In the genomic region with DNA sequence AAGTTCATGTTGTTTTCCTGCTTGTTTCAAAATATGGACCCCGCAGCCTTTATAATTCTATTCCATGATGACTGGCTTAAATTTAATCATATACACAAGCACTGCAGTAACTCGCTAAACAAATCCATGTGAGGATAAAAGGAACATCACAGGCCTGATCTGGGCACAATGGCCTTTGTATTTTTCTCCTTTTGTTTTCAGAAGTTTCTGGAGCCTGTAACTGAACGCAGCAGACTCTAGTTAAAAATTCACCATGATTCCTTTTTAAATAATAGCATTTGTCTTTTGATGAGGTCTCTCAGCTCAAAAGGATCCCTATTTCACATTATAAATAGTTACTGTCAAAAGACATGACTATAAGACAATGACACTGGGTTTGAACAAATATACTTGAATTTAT, we compare ENCODE assay signal across 18 cellular contexts.
"Had no signal": no experiment of that assay in that cellular context is flagged by ENCODE, and none has a peak within 500 bp of the region (broad histone marks: within the 10 kb centered on the region; RNA-seq: fewer than 3 reads in every experiment).

No MANE protein-coding gene starts in this region.

- DNase-seq: activated CD4-positive, alpha-beta T cell treated with anti-CD3 and anti-CD28 coated beads, Interleukin-2, amount 50 U/mL, for 4 hours; activated T-cell treated with anti-CD3 and anti-CD28 coated beads, Interleukin-2, amount 50 U/mL, for 1 hour; brain microvascular endothelial cell; cerebellar nuclear complex; esophagus squamous epithelium; foreskin keratinocyte; heart left ventricle; kidney; left ventricle myocardium superior; right lobe of liver; spleen; stimulated activated CD4-positive, alpha-beta T cell treated with anti-CD3 and anti-CD28 coated beads, Interleukin-1b, Interleukin-23, amount 100 ng/mL, for 48 hours; stimulated activated naive CD4-positive, alpha-beta T cell; upper lobe of left lung had no signal

- H3K27me3 Mint-ChIP-seq: progenitor cell of endocrine pancreas had no signal

- H3K27ac Mint-ChIP-seq: activated naive CD4-positive, alpha-beta T cell treated with anti-CD3 and anti-CD28 coated beads, Interleukin-2, amount 50 U/mL, for 24 hours; progenitor cell of endocrine pancreas had no signal

- H3K4me1 ChIP-seq: right lobe of liver, suprapubic skin, upper lobe of left lung had no signal

- H3K36me3 ChIP-seq: brain microvascular endothelial cell, esophagus squamous epithelium, heart left ventricle, right lobe of liver, spleen, suprapubic skin, upper lobe of left lung had no signal

- H3K4me1 Mint-ChIP-seq: activated naive CD4-positive, alpha-beta T cell treated with anti-CD3 and anti-CD28 coated beads, Interleukin-2, amount 50 U/mL, for 24 hours had no signal

- H3K9me3 ChIP-seq: right lobe of liver, suprapubic skin had no signal

- H3K27ac ChIP-seq: brain microvascular endothelial cell, esophagus squamous epithelium, foreskin keratinocyte, heart left ventricle, right lobe of liver, suprapubic skin, upper lobe of left lung had no signal

- H3K27me3 ChIP-seq: brain microvascular endothelial cell, esophagus squamous epithelium, foreskin keratinocyte, heart left ventricle, suprapubic skin, upper lobe of left lung had no signal

- H3K4me3 Mint-ChIP-seq: activated naive CD4-positive, alpha-beta T cell treated with anti-CD3 and anti-CD28 coated beads, Interleukin-2, amount 50 U/mL, for 24 hours had no signal

- ATAC-seq: activated CD4-positive, CD25-positive, alpha-beta regulatory T cell treated with anti-CD3 and anti-CD28 coated beads, Interleukin-2, amount 50 U/mL, for 24 hours; foreskin keratinocyte; heart left ventricle; left ventricle myocardium superior; right lobe of liver had no signal

- H3K4me3 ChIP-seq: esophagus squamous epithelium, heart left ventricle, right lobe of liver, spleen, suprapubic skin, upper lobe of left lung had no signal
